ENCODE assay signal across 10 cellular contexts in genomic region chr1:97138515-97139032, GRCh38.
DNase-seq lines count a peak whose midpoint lies in the region; ATAC-seq, FAIRE-seq and TF ChIP-seq lines count a peak whose summit lies in the region.
"Had no signal": no experiment of that assay in that cellular context is flagged by ENCODE, and none has a peak within 500 bp of the region (broad histone marks: within the 10 kb centered on the region; RNA-seq: fewer than 3 reads in every experiment).

No MANE protein-coding gene starts in this region.

- H3K36me3 Mint-ChIP-seq in CD4-positive, CD25-positive, alpha-beta regulatory T cell = peaks cover 13% of the 10 kb centered on the region
- peaks cover 0 to 7% (median 0%) of the 10 kb centered on the region in 3 donors for H3K36me3 Mint-ChIP-seq in immature natural killer cell
- no peaks in the 10 kb centered on the region for H3K36me3 Mint-ChIP-seq in endodermal cell (ENCODE audit: low read depth)

- peaks cover 0 to 16% (median 12%) of the 10 kb centered on the region in 4 donors for H3K4me1 Mint-ChIP-seq in CD4-positive, CD25-positive, alpha-beta regulatory T cell
- H3K4me1 Mint-ChIP-seq in immature natural killer cell = peaks cover 4 to 11% of the 10 kb centered on the region in 2 donors
- peaks cover 14% of the 10 kb centered on the region for H3K4me1 Mint-ChIP-seq in endodermal cell

- no peaks in the 10 kb centered on the region for H3K9me3 Mint-ChIP-seq in CD4-positive, CD25-positive, alpha-beta regulatory T cell
- no peaks in the 10 kb centered on the region for H3K9me3 Mint-ChIP-seq in immature natural killer cell
- no peaks in the 10 kb centered on the region for H3K9me3 Mint-ChIP-seq in endodermal cell

- TF ChIP-seq CTCF in kidney (IDR thresholded peaks at IDR 0.05; ENCODE audit: borderline replicate concordance, extremely low read depth, insufficient read depth) (no peak), endodermal cell (conservative IDR thresholded peaks at IDR 0.05) (no peak)

- H3K27me3 ChIP-seq in CD4-positive, CD25-positive, alpha-beta regulatory T cell (ENCODE audit: control insufficient read depth, insufficient read depth, low read length) = no peaks in the 10 kb centered on the region
- no peaks in the 10 kb centered on the region for H3K27me3 ChIP-seq in endodermal cell (ENCODE audit: control insufficient read depth, insufficient read depth, low read length, poor library complexity, severe bottlenecking)
- H3K27me3 ChIP-seq: ovary had no signal

- FAIRE-seq in kidney (lab: Jason Lieb, UNC) = no peak

- no peak overlapping the region for H3K27ac Mint-ChIP-seq in CD4-positive, CD25-positive, alpha-beta regulatory T cell
- peak overlapping the region in 2 of 6 donors; percentile 5 to 15 for H3K27ac Mint-ChIP-seq in immature natural killer cell
- H3K27ac Mint-ChIP-seq in endodermal cell = no peak overlapping the region

- H3K9ac ChIP-seq in kidney (ENCODE audit: low read length in 2 of 2) (no peak overlapping the region), endodermal cell (ENCODE audit: extremely low read depth, low read length, poor library complexity, severe bottlenecking) (no peak overlapping the region)

- intact Hi-C loops in kidney (cut with DNase I) = no loop called here

- H3K4me1 ChIP-seq in CD4-positive, CD25-positive, alpha-beta regulatory T cell (ENCODE audit: control insufficient read depth, insufficient read depth, low read length, poor library complexity, severe bottlenecking) = peaks cover 3% of the 10 kb centered on the region
- H3K4me1 ChIP-seq in kidney (ENCODE audit: control insufficient read depth in 1 of 2, insufficient read depth in 1 of 2, low read depth in 1 of 2, low read length in 2 of 2) = no peaks in the 10 kb centered on the region
- peaks cover 8% of the 10 kb centered on the region for H3K4me1 ChIP-seq in endodermal cell (ENCODE audit: control insufficient read depth, insufficient read depth, low read length)

- 78 to 86% methylated on average over 3 to 4 of the region's 4 CpGs for WGBS in endodermal cell (ENCODE audit: insufficient coverage in 1 of 2, insufficient read length in 1 of 2), 2 experiments

- no peaks in the 10 kb centered on the region for H3K9me3 ChIP-seq in CD4-positive, CD25-positive, alpha-beta regulatory T cell (ENCODE audit: control insufficient read depth in 2 of 2, low read length in 2 of 2)
- H3K9me3 ChIP-seq in kidney (ENCODE audit: control insufficient read depth in 1 of 2, low read length in 2 of 2) = no peaks in the 10 kb centered on the region
- no peaks in the 10 kb centered on the region for H3K9me3 ChIP-seq in endodermal cell (ENCODE audit: control insufficient read depth, low read length)
- H3K9me3 ChIP-seq: ovary had no signal

- H3K4me3 ChIP-seq in CD4-positive, CD25-positive, alpha-beta regulatory T cell (ENCODE audit: low read depth, low read length) = peak overlapping the region; percentile 11
- H3K4me3 ChIP-seq in kidney (ENCODE audit: low read length in 2 of 2) (peak overlapping the region; percentile 31), endodermal cell (ENCODE audit: low read length) (no peak overlapping the region)
- H3K4me3 ChIP-seq: ovary had no signal

- peak in 1 of 2 donors; percentile 14 for ATAC-seq in CD4-positive, CD25-positive, alpha-beta regulatory T cell (ENCODE audit: low read depth in 2 of 2)
- peak; percentile 32 for ATAC-seq in GM21576 (IDR thresholded peaks at IDR 0.05; ENCODE audit: unreplicated experiment)

- no peaks in the 10 kb centered on the region for H3K27me3 Mint-ChIP-seq in CD4-positive, CD25-positive, alpha-beta regulatory T cell
- H3K27me3 Mint-ChIP-seq in immature natural killer cell (ENCODE audit: low read depth in 3 of 3) = no peaks in the 10 kb centered on the region
- H3K27me3 Mint-ChIP-seq in endodermal cell (ENCODE audit: insufficient read depth) = peaks cover 6% of the 10 kb centered on the region

- H3K4me3 Mint-ChIP-seq in CD4-positive, CD25-positive, alpha-beta regulatory T cell = no peak overlapping the region
- H3K4me3 Mint-ChIP-seq in immature natural killer cell (peak overlapping the region in 2 of 5 donors; percentile 37 to 67), endodermal cell (no peak overlapping the region)

- DNase-seq in CD4-positive, CD25-positive, alpha-beta regulatory T cell = no peak
- DNase-seq in NCI-H524 (lab: John Stamatoyannopoulos, UW) = peak; percentile 22 to 67
- DNase-seq in kidney = no peak
- DNase-seq in immature natural killer cell = no peak
- DNase-seq in endodermal cell = no peak
- no peak for DNase-seq in cerebellum (ENCODE audit: low spot score)
- DNase-seq in central memory CD4-positive, alpha-beta T cell = no peak

- H3K36me3 ChIP-seq in CD4-positive, CD25-positive, alpha-beta regulatory T cell (ENCODE audit: control insufficient read depth, insufficient read depth, low read length) = no peaks in the 10 kb centered on the region
- H3K36me3 ChIP-seq in kidney (ENCODE audit: control insufficient read depth in 1 of 2, insufficient read depth in 2 of 2, low read length in 2 of 2) (no peaks in the 10 kb centered on the region), endodermal cell (ENCODE audit: control insufficient read depth, insufficient read depth, low read length) (no peaks in the 10 kb centered on the region)
- H3K36me3 ChIP-seq: ovary had no signal

- no peak overlapping the region for H3K27ac ChIP-seq in CD4-positive, CD25-positive, alpha-beta regulatory T cell (ENCODE audit: insufficient read depth, low read length, poor library complexity, severe bottlenecking)
- no peak overlapping the region for H3K27ac ChIP-seq in kidney (ENCODE audit: low read depth in 2 of 2, low read length in 2 of 2)
- no peak overlapping the region for H3K27ac ChIP-seq in endodermal cell (ENCODE audit: low read depth, low read length)
- H3K27ac ChIP-seq: epithelial cell of prostate, ovary had no signal

Comparison
In these comparisons a context has a peak if more than half of its experiments do, and no peak if none do; other contexts are left out.
1. DNase-seq: peak in NCI-H524 (2 of 2); none in CD4-positive, CD25-positive, alpha-beta regulatory T cell (0 of 3), kidney (single experiment), immature natural killer cell (0 of 3), endodermal cell (single experiment), cerebellum (single experiment) and central memory CD4-positive, alpha-beta T cell (single experiment).